ENCODE assay signal across 12 cellular contexts in genomic region chr1:2073382-2074230, GRCh38. TPM values are rescaled to one million over a fixed set of nuclear protein-coding genes. Genes with fewer than 3 reads are reported as not detected.
DNase-seq lines count a peak whose midpoint lies in the region; ATAC-seq and TF ChIP-seq lines count a peak whose summit lies in the region.
"Had no signal": no experiment of that assay in that cellular context is flagged by ENCODE, and none has a peak within 500 bp of the region (broad histone marks: within the 10 kb centered on the region; RNA-seq: fewer than 3 reads in every experiment).

No MANE protein-coding gene starts in this region.

- H3K79me1 ChIP-seq in trophoblast cell (ENCODE audit: low read length) = no peaks in the 10 kb centered on the region

- no peak overlapping the region for H3K4ac ChIP-seq in trophoblast cell (ENCODE audit: low read depth, low read length)

- no peak overlapping the region for H2AK5ac ChIP-seq in trophoblast cell (ENCODE audit: low read length)

- no peak overlapping the region for H3K9ac ChIP-seq in trophoblast cell (ENCODE audit: low read length)

- no peaks in the 10 kb centered on the region for H3K79me2 ChIP-seq in trophoblast cell (ENCODE audit: control insufficient read depth, insufficient read depth, low read length, poor library complexity)

- H4K12ac ChIP-seq in trophoblast cell (ENCODE audit: low read depth, low read length) = no peak overlapping the region

- H3K4me2 ChIP-seq in trophoblast cell (ENCODE audit: low read length) = no peak overlapping the region

- H2AFZ ChIP-seq in trophoblast cell (ENCODE audit: insufficient read depth, low read length, poor library complexity) = no peak overlapping the region

- H4K8ac ChIP-seq in trophoblast cell (ENCODE audit: low read depth, low read length) = no peak overlapping the region

- no peaks in the 10 kb centered on the region for H3K27me3 ChIP-seq in right cardiac atrium (ENCODE audit: control insufficient read depth, insufficient read depth)
- H3K27me3 ChIP-seq in trophoblast cell (ENCODE audit: insufficient read depth, low read length) = no peaks in the 10 kb centered on the region
- H3K27me3 ChIP-seq: ascending aorta had no signal

- H3K27me3 Mint-ChIP-seq in type B pancreatic cell = no peaks in the 10 kb centered on the region
- H3K27me3 Mint-ChIP-seq: activated CD4-positive, alpha-beta T cell treated with anti-CD3 and anti-CD28 coated beads for 36 hours; CD4-positive, CD25-positive, alpha-beta regulatory T cell had no signal

- peaks cover 15% of the 10 kb centered on the region for H3K36me3 Mint-ChIP-seq in type B pancreatic cell

- H3K4me1 ChIP-seq in right cardiac atrium (ENCODE audit: control insufficient read depth, insufficient read depth, low read length) (no peaks in the 10 kb centered on the region), trophoblast cell (ENCODE audit: control insufficient read depth in 1 of 2, insufficient read depth in 2 of 2, low read length in 2 of 2) (no peaks in the 10 kb centered on the region)
- H3K4me1 ChIP-seq: ascending aorta, psoas muscle had no signal

- H3K36me3 ChIP-seq in trophoblast cell (ENCODE audit: control insufficient read depth in 1 of 2, insufficient read depth in 2 of 2, low read length in 2 of 2) = peaks cover 45 to 49% of the 10 kb centered on the region in 2 experiments
- H3K36me3 ChIP-seq: ascending aorta had no signal

- H2BK12ac ChIP-seq in trophoblast cell (ENCODE audit: low read length) = no peak overlapping the region

- H3K4me3 Mint-ChIP-seq in type B pancreatic cell = peak overlapping the region; percentile 58
- H3K4me3 Mint-ChIP-seq: activated CD4-positive, alpha-beta T cell treated with anti-CD3 and anti-CD28 coated beads for 36 hours; CD4-positive, CD25-positive, alpha-beta regulatory T cell had no signal

- H3K14ac ChIP-seq in trophoblast cell (ENCODE audit: low read length) = no peak overlapping the region

- no peak overlapping the region for H4K91ac ChIP-seq in trophoblast cell (ENCODE audit: low read depth, low read length)

- intact Hi-C loops in right cardiac atrium (cut with DNase I) (no loop called here), cardiac septum (cut with DNase I) (no loop called here)

- H2BK5ac ChIP-seq in trophoblast cell (ENCODE audit: low read depth, low read length, poor library complexity) = no peak overlapping the region

- H3K18ac ChIP-seq in trophoblast cell (ENCODE audit: low read length) = no peak overlapping the region

- TF ChIP-seq CTCF in type B pancreatic cell (conservative IDR thresholded peaks at IDR 0.05) = no peak

- H3K27ac Mint-ChIP-seq in type B pancreatic cell = no peak overlapping the region
- H3K27ac Mint-ChIP-seq: activated CD4-positive, alpha-beta T cell treated with anti-CD3 and anti-CD28 coated beads for 36 hours; CD4-positive, CD25-positive, alpha-beta regulatory T cell had no signal

- DNase-seq in right cardiac atrium (peak in 2 of 3 donors; percentile 37 to 50), cardiac septum (ENCODE audit: low spot score) (no peak), hypothalamus (lab: John Stamatoyannopoulos, UW) (peak in 49 of 51 donors; percentile 19 to 91 (median 70)), type B pancreatic cell (ENCODE audit: extremely low spot score, unreplicated experiment) (no peak), SIG-M5 (lab: John Stamatoyannopoulos, UW) (no peak), trophoblast cell (no peak)
- no peak for DNase-seq in activated CD4-positive, alpha-beta T cell treated with anti-CD3 and anti-CD28 coated beads, Interleukin-2, amount 50 U/mL, for 4 hours
- DNase-seq: activated CD4-positive, alpha-beta T cell treated with anti-CD3 and anti-CD28 coated beads for 36 hours; CD4-positive, CD25-positive, alpha-beta regulatory T cell; psoas muscle had no signal

- H3K9me3 ChIP-seq in right cardiac atrium (ENCODE audit: control insufficient read depth, low read length) = peaks cover 2% of the 10 kb centered on the region
- peaks cover 8% of the 10 kb centered on the region for H3K9me3 ChIP-seq in trophoblast cell (ENCODE audit: insufficient read depth, low read depth, low read length)

- H3K4me1 Mint-ChIP-seq in type B pancreatic cell (ENCODE audit: unreplicated experiment) = peaks cover 4% of the 10 kb centered on the region

- no peak overlapping the region for H3K23ac ChIP-seq in trophoblast cell (ENCODE audit: low read length)

- H3K4me3 ChIP-seq in right cardiac atrium (ENCODE audit: low read length) (no peak overlapping the region), trophoblast cell (ENCODE audit: low read depth, low read length) (no peak overlapping the region)
- H3K4me3 ChIP-seq: psoas muscle had no signal

- no peak for ATAC-seq in right cardiac atrium
- ATAC-seq: activated CD4-positive, alpha-beta T cell treated with anti-CD3 and anti-CD28 coated beads for 36 hours; psoas muscle had no signal

- no peak overlapping the region for H2BK120ac ChIP-seq in trophoblast cell (ENCODE audit: insufficient read depth, low read length, poor library complexity)

- H3K27ac ChIP-seq in right cardiac atrium (ENCODE audit: low read length) (no peak overlapping the region), angular gyrus (ENCODE audit: low read depth, low read length) (peak overlapping the region; percentile 96), trophoblast cell (ENCODE audit: low read depth, low read length) (no peak overlapping the region)
- H3K27ac ChIP-seq: ascending aorta, psoas muscle had no signal

- H3K9me3 Mint-ChIP-seq in type B pancreatic cell = peaks cover 11% of the 10 kb centered on the region

- WGBS in right cardiac atrium = 50% methylated on average over 59 of the region's 59 CpGs
- WGBS in trophoblast cell (ENCODE audit: extremely low coverage, insufficient coverage, insufficient read length) = no CpG with 5 or more reads among the region's 59 CpGs

RNA-seq across cellular contexts. Expression of gene PRKCZ, which starts 23.4 kb away (rescaled TPM):
- total RNA-seq in right cardiac atrium = 10 to 100 TPM; 15.1 to 28.1 (median 22.3) TPM
- 21.2 TPM for polyA plus RNA-seq in right cardiac atrium
- total RNA-seq in cardiac septum = 13.9 TPM
- total RNA-seq in type B pancreatic cell (ENCODE audit: low replicate concordance) = 33.2 and 64.4 TPM in 2 replicates
- 232 and 240 TPM in 2 replicates for polyA plus RNA-seq in trophoblast cell (2013)

RNA-seq across cellular contexts. Expression of gene GABRD, which starts 54.5 kb away (rescaled TPM):
- total RNA-seq in right cardiac atrium (under 1 TPM in 3 of 4 donors, not detected in 1; 0.26 to 0.85 (median 0.45) TPM), cardiac septum (1.1 TPM), type B pancreatic cell (ENCODE audit: low replicate concordance) (0.43 and 2.0 TPM in 2 replicates)
- polyA plus RNA-seq in right cardiac atrium = 0.48 TPM
- 0.05 and 0.08 TPM in 2 replicates for polyA plus RNA-seq in trophoblast cell (2013)
- total RNA-seq: activated CD4-positive, alpha-beta T cell treated with anti-CD3 and anti-CD28 coated beads for 36 hours; ascending aorta had no signal
- polyA plus RNA-seq: CD4-positive, CD25-positive, alpha-beta regulatory T cell had no signal

Comparison
In these comparisons a context has a peak if more than half of its experiments do, and no peak if none do; other contexts are left out.
1. DNase-seq: peak in right cardiac atrium (2 of 3) and hypothalamus (49 of 51); none in cardiac septum (single experiment), type B pancreatic cell (single experiment), SIG-M5 (single experiment), activated CD4-positive, alpha-beta T cell treated with anti-CD3 and anti-CD28 coated beads, Interleukin-2, amount 50 U/mL, for 4 hours (0 of 2) and trophoblast cell (0 of 2).